ENCODE assay signal across 1 cellular context in genomic region chr2:201780674-201781582, GRCh38.
TF ChIP-seq lines count a peak whose summit lies in the region.

Gene ALS2, minus strand, starts transcription at chr2:201780933. Its CDS starts 12,048 bp downstream, at chr2:201768885.

TF ChIP-seq in HEK293, 187 proteins besides CTCF, POLR2A, EP300 and RAD21 (continued from another document):
- TF ChIP-seq ZNF175 (tag by site-specific recombination; IDR thresholded peaks at IDR 0.05) (no peak), ZNF555 (tag by site-specific recombination; conservative IDR thresholded peaks at IDR 0.05) (no peak), ZBTB48 (tag by site-specific recombination; IDR thresholded peaks at IDR 0.05) (peak; percentile 80), ZNF202 (tag by site-specific recombination; IDR thresholded peaks at IDR 0.05; ENCODE audit: borderline replicate concordance) (no peak), ZFP41 (tag by site-specific recombination; IDR thresholded peaks at IDR 0.05; ENCODE audit: borderline replicate concordance) (no peak), GLIS1 (tag by site-specific recombination; IDR thresholded peaks at IDR 0.05) (peak; percentile 76)
